ENCODE assay signal across 13 cellular contexts in the genomic region with DNA sequence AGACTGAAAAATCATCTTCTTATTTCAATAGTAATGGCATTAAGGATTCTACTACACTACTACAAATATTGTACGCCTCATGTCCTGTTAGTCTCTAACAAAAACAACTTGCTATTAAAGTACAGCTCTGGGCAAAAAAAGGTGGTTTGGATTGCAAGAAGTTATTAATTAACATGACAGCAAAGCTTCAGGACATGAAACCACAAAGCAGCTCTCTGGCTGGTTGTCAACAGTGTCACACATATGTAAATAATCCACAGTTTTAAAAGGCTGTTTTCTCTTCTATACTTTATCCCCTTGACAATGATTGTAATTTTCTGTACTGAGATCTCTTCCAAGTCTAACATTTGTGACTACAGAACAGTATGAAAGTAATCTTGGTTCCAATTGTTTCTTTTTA. TPM values are rescaled to one million over a fixed set of nuclear protein-coding genes. Genes with fewer than 3 reads are reported as not detected.
A peak's percentile ranks its signal among the peaks of the same experiment; 100 is the strongest.
DNase-seq lines count a peak whose midpoint lies in the region; ATAC-seq and TF ChIP-seq lines count a peak whose summit lies in the region.
"Had no signal": no experiment of that assay in that cellular context is flagged by ENCODE, and none has a peak within 500 bp of the region (broad histone marks: within the 10 kb centered on the region; RNA-seq: fewer than 3 reads in every experiment).

No MANE protein-coding gene starts in this region.

- DNase-seq in MCF 10A (ENCODE audit: unreplicated experiment) (peak; percentile 8), breast epithelium (ENCODE audit: low spot score in 2 of 2) (no peak), HuH-7 (ENCODE audit: low spot score) (peak; percentile 36), left ventricle myocardium inferior (no peak), GM20000 (ENCODE audit: low spot score) (no peak), mucosa of descending colon (no peak), islet precursor cell (no peak)
- DNase-seq: activated B cell treated with CpG ODN at 0.5 μM for 24 hours; activated naive CD4-positive, alpha-beta T cell treated with anti-CD3 and anti-CD28 coated beads, Interleukin-2, amount 50 U/mL, for 16 hours; dorsolateral prefrontal cortex; NCI-H1436 had no signal

- no peaks in the 10 kb centered on the region for H3K9me3 Mint-ChIP-seq in MCF 10A (ENCODE audit: unreplicated experiment)
- H3K9me3 Mint-ChIP-seq: activated B cell treated with CpG ODN at 0.5 μM for 24 hours had no signal

- no peaks in the 10 kb centered on the region for H3K36me3 ChIP-seq in breast epithelium
- H3K36me3 ChIP-seq in left ventricle myocardium inferior, result no peaks in the 10 kb centered on the region
- no peaks in the 10 kb centered on the region for H3K36me3 ChIP-seq in mucosa of descending colon (ENCODE audit: low read depth)

- H3K9me3 ChIP-seq in breast epithelium (no peaks in the 10 kb centered on the region), left ventricle myocardium inferior (replicated peaks) (no peaks in the 10 kb centered on the region), mucosa of descending colon (no peaks in the 10 kb centered on the region)

- no TSS peak for BruUV-seq in MCF 10A (replicated peaks; lab: Mats Ljungman, UMichigan)

- TF ChIP-seq CTCF in MCF 10A (IDR thresholded peaks at IDR 0.05; ENCODE audit: unreplicated experiment) (no peak), breast epithelium (IDR thresholded peaks at IDR 0.05) (no peak), left ventricle myocardium inferior (IDR thresholded peaks at IDR 0.05; ENCODE audit: borderline replicate concordance) (no peak), GM20000 (IDR thresholded peaks at IDR 0.05; ENCODE audit: extremely low read depth, missing control alignments) (no peak), mucosa of descending colon (IDR thresholded peaks at IDR 0.05) (no peak)

- H3K4me3 ChIP-seq in breast epithelium (no peak overlapping the region), left ventricle myocardium inferior (no peak overlapping the region), mucosa of descending colon (no peak overlapping the region)
- H3K4me3 ChIP-seq: dorsolateral prefrontal cortex had no signal

- ATAC-seq in HG02840 (IDR thresholded peaks at IDR 0.05; ENCODE audit: low FRiP score, unreplicated experiment) (peak; percentile 72), mucosa of descending colon (no peak)

- no peak for TF ChIP-seq POLR2A in breast epithelium (IDR thresholded peaks at IDR 0.05)

- POLR2A ChIA-PET in MCF 10A (lab: Yijun Ruan, JAX), result interaction anchor here (1.0 to 1.5 kb wide), 2 partner anchors 12 to 42 kb away, joined by 3 read pairs; no protein-coding TSS in a partner anchor

- peaks cover 17% of the 10 kb centered on the region for H3K4me1 Mint-ChIP-seq in MCF 10A (ENCODE audit: insufficient read depth, unreplicated experiment)
- H3K4me1 Mint-ChIP-seq: activated B cell treated with CpG ODN at 0.5 μM for 24 hours had no signal

- H3K27me3 ChIP-seq in breast epithelium, result peaks cover 0 to 4% of the 10 kb centered on the region in 2 donors
- H3K27me3 ChIP-seq in left ventricle myocardium inferior (ENCODE audit: low read depth), result peaks cover 29% of the 10 kb centered on the region

- H3K4me1 ChIP-seq in breast epithelium (no peaks in the 10 kb centered on the region), left ventricle myocardium inferior (no peaks in the 10 kb centered on the region), mucosa of descending colon (ENCODE audit: low read depth) (no peaks in the 10 kb centered on the region)

- intact Hi-C loops in MCF 10A (cut with micrococcal nuclease) (no loop called here), breast epithelium (cut with DNase I; ENCODE audit: low total_unique reads) (no loop called here), left ventricle myocardium inferior (cut with micrococcal nuclease) (no loop called here), mucosa of descending colon (cut with DNase I, micrococcal nuclease) (no loop called here)

- H3K36me3 Mint-ChIP-seq in MCF 10A (ENCODE audit: insufficient read depth, unreplicated experiment), result no peaks in the 10 kb centered on the region

- CTCF ChIA-PET in MCF 10A (lab: Yijun Ruan, JAX), result interaction anchor here (1.2 kb wide), 1 partner anchor 35 kb away, joined by 4 read pairs; no protein-coding TSS in a partner anchor

- no peak overlapping the region for H3K4me3 Mint-ChIP-seq in MCF 10A (ENCODE audit: unreplicated experiment)
- H3K4me3 Mint-ChIP-seq: activated B cell treated with CpG ODN at 0.5 μM for 24 hours had no signal

- H3K27ac ChIP-seq in breast epithelium (no peak overlapping the region), left ventricle myocardium inferior (replicated peaks) (no peak overlapping the region)
- H3K27ac ChIP-seq: dorsolateral prefrontal cortex had no signal

- H3K27ac Mint-ChIP-seq in MCF 10A (ENCODE audit: low read depth, unreplicated experiment), result no peak overlapping the region
- H3K27ac Mint-ChIP-seq: activated B cell treated with CpG ODN at 0.5 μM for 24 hours had no signal

- no peaks in the 10 kb centered on the region for H3K27me3 Mint-ChIP-seq in MCF 10A (ENCODE audit: insufficient read depth, unreplicated experiment)

RNA-seq across cellular contexts. Expression of a gene that starts 19.7 kb away (rescaled TPM):
- 0.02 and 0.17 TPM in 2 replicates for total RNA-seq in MCF 10A (2022)
- total RNA-seq in breast epithelium, result 1 to 10 TPM in 2 of 3 donors, not detected in 1; 2.8 to 5.2 TPM
- not detected for total RNA-seq in left ventricle myocardium inferior
- 1 to 10 TPM in 2 of 3 donors, under 1 TPM in 1; 0.58 to 9.6 (median 1.1) TPM for total RNA-seq in mucosa of descending colon
- total RNA-seq: RPMI7951 had no signal

Comparison
In these comparisons a context has a peak if more than half of its experiments do, and no peak if none do; other contexts are left out.
1. DNase-seq: peak in MCF 10A (single experiment) and HuH-7 (single experiment); none in breast epithelium (0 of 2), left ventricle myocardium inferior (single experiment), GM20000 (single experiment), mucosa of descending colon (0 of 3) and islet precursor cell (single experiment).